In the genomic region with DNA sequence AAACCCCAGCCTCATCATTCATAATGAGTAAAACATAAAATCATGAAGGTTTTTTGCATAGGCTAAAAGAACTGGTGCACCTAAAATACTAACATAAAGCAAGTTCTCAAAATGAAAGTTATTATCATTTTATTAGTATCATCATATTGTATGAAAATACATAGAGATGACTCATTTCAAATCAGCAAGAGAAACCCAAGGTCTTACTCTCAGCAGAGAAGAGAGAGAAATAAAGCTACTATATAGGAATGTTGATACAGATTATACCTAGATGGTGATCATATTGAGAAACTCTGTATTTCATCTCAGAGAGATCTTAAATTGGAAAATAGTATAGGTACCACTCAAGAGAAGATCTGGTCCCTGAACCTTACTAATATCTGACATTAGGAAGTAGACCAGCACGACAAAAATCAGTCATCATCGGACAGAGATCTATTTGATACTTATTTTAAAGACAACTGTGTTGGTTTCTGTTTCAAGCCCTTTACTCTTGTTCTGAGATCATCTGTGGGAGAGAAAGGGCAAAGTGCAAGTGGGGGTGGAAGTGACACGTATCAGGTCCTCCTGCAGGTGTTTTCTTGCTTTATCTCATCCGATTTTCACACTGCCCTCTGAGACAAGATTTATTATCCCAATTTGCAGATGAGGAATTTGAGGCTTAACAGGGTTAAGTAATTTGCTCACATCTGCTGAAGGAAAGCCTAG, we compare ENCODE assay signal across 13 cellular contexts.
A peak's percentile ranks its signal among the peaks of the same experiment; 100 is the strongest.
DNase-seq lines count a peak whose midpoint lies in the region; ATAC-seq lines count a peak whose summit lies in the region.
"Had no signal": no experiment of that assay in that cellular context is flagged by ENCODE, and none has a peak within 500 bp of the region (broad histone marks: within the 10 kb centered on the region; RNA-seq: fewer than 3 reads in every experiment).

No MANE protein-coding gene starts in this region.

- DNase-seq in NCI-H2196 treated with DMSO at 0.1 percent for 48 hours (lab: John Stamatoyannopoulos, UW; ENCODE audit: unreplicated experiment) (no peak), activated gamma-delta T cell treated with Interleukin-2 at 50 U/mL for 16 hours (no peak), kidney glomerular epithelial cell (lab: John Stamatoyannopoulos, UW) (no peak), inferior parietal cortex (ENCODE audit: extremely low spot score) (no peak)
- DNase-seq: activated T-cell treated with anti-CD3 and anti-CD28 coated beads for 4 hours; erythroblast; immature natural killer cell; NCI-H1105 treated with DMSO at 0.1 percent for 48 hours; stimulated activated CD4-positive, alpha-beta T cell treated with anti-CD3 and anti-CD28 coated beads, Interleukin-1b, Interleukin-23, amount 100 ng/mL, for 48 hours had no signal

- ATAC-seq in GM18499 (IDR thresholded peaks at IDR 0.05; ENCODE audit: insufficient read depth, unreplicated experiment): peak; percentile 93
- peak; percentile 93 for ATAC-seq in GM19452 (IDR thresholded peaks at IDR 0.05; ENCODE audit: unreplicated experiment)
- ATAC-seq in HG02870 (IDR thresholded peaks at IDR 0.05; ENCODE audit: unreplicated experiment): peak; percentile 95
- ATAC-seq in HG03521 (IDR thresholded peaks at IDR 0.05; ENCODE audit: unreplicated experiment): peak; percentile 91
